ENCODE assay signal across 12 cellular contexts in the genomic region with DNA sequence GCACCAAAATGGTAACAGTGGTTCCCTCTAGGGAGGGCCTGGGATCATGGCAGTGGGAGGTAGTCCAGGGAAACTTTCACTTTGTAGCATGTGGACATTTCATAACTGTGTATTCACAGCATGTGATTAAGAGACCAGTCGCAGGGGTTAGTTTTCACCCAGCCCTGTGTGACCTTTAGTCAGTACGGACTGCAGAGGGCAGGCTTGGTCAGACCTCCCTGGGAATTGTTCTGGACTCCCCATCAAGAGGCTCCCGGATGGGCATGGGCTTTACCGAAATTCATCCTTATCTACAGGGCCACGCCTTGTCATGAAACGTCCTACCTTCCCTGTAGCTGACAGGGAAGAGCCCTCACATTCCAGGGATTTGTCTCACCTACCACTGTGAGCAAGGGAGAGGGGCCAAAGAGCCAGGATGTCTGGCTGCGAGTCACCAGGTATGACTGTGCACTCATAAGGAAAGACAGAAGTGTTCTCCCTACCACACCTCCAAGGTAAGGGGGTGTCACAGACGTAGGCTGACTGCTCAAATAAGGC. TPM values are rescaled to one million over a fixed set of nuclear protein-coding genes. Genes with fewer than 3 reads are reported as not detected.
DNase-seq lines count a peak whose midpoint lies in the region; ATAC-seq, FAIRE-seq and TF ChIP-seq lines count a peak whose summit lies in the region.
"Had no signal": no experiment of that assay in that cellular context is flagged by ENCODE, and none has a peak within 500 bp of the region (broad histone marks: within the 10 kb centered on the region; RNA-seq: fewer than 3 reads in every experiment).

No MANE protein-coding gene starts in this region.

- intact Hi-C loops in mucosa of descending colon (cut with DNase I, micrococcal nuclease) (no loop called here), Calu3 (cut with micrococcal nuclease; ENCODE audit: unreplicated experiment) (no loop called here)

- no peak for TF ChIP-seq EP300 in A549 (IDR thresholded peaks at IDR 0.05)

- H3K9me3 Mint-ChIP-seq in Calu3 (ENCODE audit: low read depth, unreplicated experiment) = no peaks in the 10 kb centered on the region

- H3K9me3 ChIP-seq in A549 (no peaks in the 10 kb centered on the region), Peyer's patch (no peaks in the 10 kb centered on the region), mucosa of descending colon (no peaks in the 10 kb centered on the region)
- H3K9me3 ChIP-seq: prostate gland had no signal

- H3K36me3 ChIP-seq in Peyer's patch = peaks cover under 1 to 98% (median 2%) of the 10 kb centered on the region in 3 donors
- peaks cover 12% of the 10 kb centered on the region for H3K36me3 ChIP-seq in mucosa of descending colon (ENCODE audit: low read depth)

- H3K27me3 ChIP-seq in Peyer's patch = no peaks in the 10 kb centered on the region

- H3K4me3 ChIP-seq in A549 (no peak overlapping the region), Peyer's patch (no peak overlapping the region), fibroblast of the aortic adventitia (ENCODE audit: low read depth, low read length) (no peak overlapping the region), mucosa of descending colon (no peak overlapping the region)
- H3K4me3 ChIP-seq: prostate gland had no signal

- no TSS peak for BruUV-seq in Calu3 (replicated peaks; lab: Mats Ljungman, UMichigan)

- peaks cover 39% of the 10 kb centered on the region for H3K4me1 ChIP-seq in A549
- peaks cover 0 to 21% (median 0%) of the 10 kb centered on the region in 4 donors for H3K4me1 ChIP-seq in Peyer's patch
- no peaks in the 10 kb centered on the region for H3K4me1 ChIP-seq in mucosa of descending colon (ENCODE audit: low read depth)
- H3K4me1 ChIP-seq: prostate gland had no signal

- CTCF ChIA-PET in A549 (lab: Yijun Ruan, JAX) = interaction anchor here (2.3 to 15.1 kb wide), 4 partner anchors 11 to 125 kb away, joined by 6 to 151 read pairs (median 40); no protein-coding TSS in a partner anchor
- CTCF ChIA-PET in Calu3 (lab: Charles Lee) = interaction anchor here (0.6 to 2.2 kb wide), 3 partner anchors 11 to 50 kb away, joined by 4 to 6 read pairs (median 5); no protein-coding TSS in a partner anchor

- TF ChIP-seq POLR2A in A549 (IDR thresholded peaks at IDR 0.05; ENCODE audit: low read length) (no peak), Peyer's patch (IDR thresholded peaks at IDR 0.05) (no peak)

- peak overlapping the region; percentile 4 for H3K4me2 ChIP-seq in A549

- FAIRE-seq in A549 (lab: Jason Lieb, UNC) = no peak

- ATAC-seq in A549 (peak; percentile 75 to 79), mucosa of descending colon (peak; percentile 57), HG02759 (IDR thresholded peaks at IDR 0.05; ENCODE audit: unreplicated experiment) (no peak), GM19324 (IDR thresholded peaks at IDR 0.05; ENCODE audit: low FRiP score, unreplicated experiment) (no peak)
- ATAC-seq: activated CD4-positive, CD25-positive, alpha-beta regulatory T cell treated with anti-CD3 and anti-CD28 coated beads, Interleukin-2, amount 50 U/mL, for 24 hours had no signal

- H3K27me3 Mint-ChIP-seq in Calu3 (ENCODE audit: unreplicated experiment) = no peaks in the 10 kb centered on the region

- POLR2A ChIA-PET in A549 (lab: Yijun Ruan, JAX) = no interaction called here

- TF ChIP-seq CTCF in A549 (IDR thresholded peaks at IDR 0.05) (no peak), Peyer's patch (IDR thresholded peaks at IDR 0.05) (peak in 2 of 6 experiments; percentile 4 to 27), fibroblast of the aortic adventitia (IDR thresholded peaks at IDR 0.05; ENCODE audit: insufficient read depth, low read length) (peak; percentile 5), mucosa of descending colon (IDR thresholded peaks at IDR 0.05) (no peak), Calu3 (IDR thresholded peaks at IDR 0.05; ENCODE audit: unreplicated experiment) (no peak)

- no peak for TF ChIP-seq RAD21 in A549 (conservative IDR thresholded peaks at IDR 0.05 in 1 of 2, IDR thresholded peaks at IDR 0.05 in 1 of 2)

- peaks cover 87% of the 10 kb centered on the region for H3K36me3 Mint-ChIP-seq in Calu3 (ENCODE audit: insufficient read depth, unreplicated experiment)

- WGBS in A549 (ENCODE audit: missing lambda C conversion rate) = 40% methylated on average over 8 of the region's 8 CpGs

- H3K27ac ChIP-seq in A549 (peak overlapping the region; percentile 6 to 70; a peak in 5 of 6 replicates), Peyer's patch (peak overlapping the region; percentile 35 to 67 (median 60))
- H3K27ac ChIP-seq: prostate gland had no signal

- H3K27ac Mint-ChIP-seq in Calu3 (ENCODE audit: unreplicated experiment) = no peak overlapping the region

- DNase-seq in A549 (ENCODE audit: low read depth in 1 of 2, low spot score in 1 of 2) (peak; percentile 53 to 64), Peyer's patch (peak in 1 of 3 donors; percentile 76), fibroblast of the aortic adventitia (ENCODE audit: low read depth) (peak; percentile 26), mucosa of descending colon (no peak), epidermal melanocyte (ENCODE audit: insufficient read length, low spot score) (no peak), Calu3 (no peak)
- DNase-seq: activated gamma-delta T cell treated with Interleukin-2 at 50 U/mL for 16 hours, OCI-M1 had no signal

- no peak overlapping the region for H3K4me3 Mint-ChIP-seq in Calu3 (ENCODE audit: low read depth, unreplicated experiment)

- H3K4me1 Mint-ChIP-seq in Calu3 (ENCODE audit: low read depth, unreplicated experiment) = peaks cover 14% of the 10 kb centered on the region

TF ChIP-seq in A549, 52 proteins besides CTCF, POLR2A, EP300 and RAD21 (continues in another document):
- TF ChIP-seq, protein P1, sequence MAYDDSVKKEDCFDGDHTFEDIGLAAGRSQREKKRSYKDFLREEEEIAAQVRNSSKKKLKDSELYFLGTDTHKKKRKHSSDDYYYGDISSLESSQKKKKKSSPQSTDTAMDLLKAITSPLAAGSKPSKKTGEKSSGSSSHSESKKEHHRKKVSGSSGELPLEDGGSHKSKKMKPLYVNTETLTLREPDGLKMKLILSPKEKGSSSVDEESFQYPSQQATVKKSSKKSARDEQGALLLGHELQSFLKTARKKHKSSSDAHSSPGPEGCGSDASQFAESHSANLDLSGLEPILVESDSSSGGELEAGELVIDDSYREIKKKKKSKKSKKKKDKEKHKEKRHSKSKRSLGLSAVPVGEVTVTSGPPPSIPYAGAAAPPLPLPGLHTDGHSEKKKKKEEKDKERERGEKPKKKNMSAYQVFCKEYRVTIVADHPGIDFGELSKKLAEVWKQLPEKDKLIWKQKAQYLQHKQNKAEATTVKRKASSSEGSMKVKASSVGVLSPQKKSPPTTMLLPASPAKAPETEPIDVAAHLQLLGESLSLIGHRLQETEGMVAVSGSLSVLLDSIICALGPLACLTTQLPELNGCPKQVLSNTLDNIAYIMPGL (CRISPR knock-in tag; IDR thresholded peaks at IDR 0.05; ENCODE audit: borderline replicate concordance) = no peak
- TF ChIP-seq MAZ (IDR thresholded peaks at IDR 0.05; ENCODE audit: borderline replicate concordance, low read depth, low read length) (no peak), RCOR1 (IDR thresholded peaks at IDR 0.05; ENCODE audit: low read depth, low read length) (no peak), HDAC2 (IDR thresholded peaks at IDR 0.05) (no peak), FOXS1 (CRISPR knock-in tag; IDR thresholded peaks at IDR 0.05) (no peak)
- TF ChIP-seq, protein P2, sequence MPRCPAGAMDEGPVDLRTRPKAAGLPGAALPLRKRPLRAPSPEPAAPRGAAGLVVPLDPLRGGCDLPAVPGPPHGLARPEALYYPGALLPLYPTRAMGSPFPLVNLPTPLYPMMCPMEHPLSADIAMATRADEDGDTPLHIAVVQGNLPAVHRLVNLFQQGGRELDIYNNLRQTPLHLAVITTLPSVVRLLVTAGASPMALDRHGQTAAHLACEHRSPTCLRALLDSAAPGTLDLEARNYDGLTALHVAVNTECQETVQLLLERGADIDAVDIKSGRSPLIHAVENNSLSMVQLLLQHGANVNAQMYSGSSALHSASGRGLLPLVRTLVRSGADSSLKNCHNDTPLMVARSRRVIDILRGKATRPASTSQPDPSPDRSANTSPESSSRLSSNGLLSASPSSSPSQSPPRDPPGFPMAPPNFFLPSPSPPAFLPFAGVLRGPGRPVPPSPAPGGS (IDR thresholded peaks at IDR 0.05) = no peak

RNA-seq across cellular contexts. Expression of a gene that starts 19.9 kb away (rescaled TPM):
- 26.4 and 34.8 TPM in 2 replicates for polyA plus RNA-seq in A549 (2011; rRNA removed)
- 22.2 and 24.6 TPM in 2 replicates for polyA plus RNA-seq in A549 (2012; cell fraction: cytosol; rRNA removed)
- polyA plus RNA-seq in A549 (2012; cell fraction: nucleus; rRNA removed) = 9.0 and 10.4 TPM in 2 replicates
- polyA plus RNA-seq in A549 (2017; fragmentation: RNase III; extraction: RNeasy Plus Mini Kit Qiagen cat#74134 plus additional on column Dnase treatment) = 13.6 to 16.8 TPM (median 16.2 TPM) in 3 replicates
- 29.1 and 40.9 TPM in 2 replicates for polyA minus RNA-seq in A549 (2011; rRNA and poly(A)+ RNA removed)
- 100 to 1,000 TPM; 143 to 690 (median 479) TPM for total RNA-seq in Peyer's patch
- total RNA-seq in fibroblast of the aortic adventitia (ENCODE audit: low replicate concordance) = 11.3 and 53.1 TPM in 2 replicates
- 100 to 1,000 TPM in 2 of 3 donors, 10 to 100 TPM in 1; 44.6 to 460 (median 147) TPM for total RNA-seq in mucosa of descending colon
- total RNA-seq in Calu3 (2022) = not detected in 2 replicates

RNA-seq across cellular contexts. Expression of a gene that starts 40.6 kb away (rescaled TPM):
- polyA plus RNA-seq in A549 (2011; rRNA removed) = 43.4 and 48.4 TPM in 2 replicates
- 52.4 and 56.8 TPM in 2 replicates for polyA plus RNA-seq in A549 (2012; cell fraction: cytosol; rRNA removed)
- 55.4 and 64.7 TPM in 2 replicates for polyA plus RNA-seq in A549 (2012; cell fraction: nucleus; rRNA removed)
- polyA plus RNA-seq in A549 (2017; fragmentation: RNase III; extraction: RNeasy Plus Mini Kit Qiagen cat#74134 plus additional on column Dnase treatment) = 53.4 to 68.2 TPM (median 55.8 TPM) in 3 replicates
- 77.5 and 77.6 TPM in 2 replicates for polyA minus RNA-seq in A549 (2011; rRNA and poly(A)+ RNA removed)
- total RNA-seq in Peyer's patch = 100 to 1,000 TPM; 191 to 352 (median 266) TPM
- 33.7 and 42.9 TPM in 2 replicates for total RNA-seq in fibroblast of the aortic adventitia (ENCODE audit: low replicate concordance)
- 100 to 1,000 TPM; 140 to 218 (median 156) TPM for total RNA-seq in mucosa of descending colon
- 321 and 339 TPM in 2 replicates for total RNA-seq in Calu3 (2022)

Comparison
In these comparisons a context has a peak if more than half of its experiments do, and no peak if none do; other contexts are left out.
1. ATAC-seq: peak in A549 (2 of 2) and mucosa of descending colon (single experiment); none in HG02759 (single experiment) and GM19324 (single experiment).
2. DNase-seq: peak in A549 (2 of 2) and fibroblast of the aortic adventitia (single experiment); none in mucosa of descending colon (0 of 3), epidermal melanocyte (single experiment) and Calu3 (single experiment).
3. RNA of a gene that starts 19.9 kb away (total RNA-seq): 143 to 690 TPM in Peyer's patch, 44.6 to 460 TPM in mucosa of descending colon and 11.3 to 53.1 TPM in fibroblast of the aortic adventitia; not detected in Calu3; every median in the first group is over 10 times any median in the second.